ENCODE assay signal across 7 cellular contexts in the genomic region with DNA sequence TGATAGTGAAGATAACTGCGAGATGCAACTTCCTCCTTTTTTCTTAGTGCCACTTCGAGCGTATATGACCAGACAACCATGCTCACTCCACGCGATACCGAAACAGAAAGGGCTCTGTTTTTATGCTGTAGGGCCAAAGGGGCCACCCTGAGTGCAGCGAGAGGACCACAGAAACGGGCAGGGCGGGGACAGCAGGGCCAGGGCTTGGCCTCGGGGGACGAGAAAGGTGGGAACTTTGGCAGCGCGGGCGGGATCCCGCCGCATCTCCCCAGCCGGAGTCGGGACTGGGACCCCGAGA. TPM values are rescaled to one million over a fixed set of nuclear protein-coding genes. Genes with fewer than 3 reads are reported as not detected.
DNase-seq lines count a peak whose midpoint lies in the region; ATAC-seq and TF ChIP-seq lines count a peak whose summit lies in the region.

No MANE protein-coding gene starts in this region.

- H3K9me3 ChIP-seq in liver (ENCODE audit: control insufficient read depth in 4 of 4, low read length in 3 of 4), result no peaks in the 10 kb centered on the region

- H3K27me3 ChIP-seq in liver (ENCODE audit: control insufficient read depth in 4 of 4, insufficient read depth in 4 of 4, low read length in 3 of 4), result no peaks in the 10 kb centered on the region

- peak; percentile 26 for DNase-seq in NCI-H1105 (lab: John Stamatoyannopoulos, UW)
- peak; percentile 73 for DNase-seq in activated CD4-positive, CD25-positive, alpha-beta regulatory T cell treated with anti-CD3 and anti-CD28 coated beads, Interleukin-2, amount 50 U/mL, for 72 hours
- DNase-seq in stimulated activated CD8-positive, alpha-beta memory T cell treated with anti-CD3 and anti-CD28 coated beads, Interleukin-12 subunit alpha, Interleukin-12 subunit beta, amount 100 ng/mL, for 4 hours (ENCODE audit: low read depth), result peak; percentile 43

- H3K9ac ChIP-seq in liver (ENCODE audit: low read depth in 1 of 2, low read length in 2 of 2), result peak overlapping the region; percentile 79 to 92

- no peak for TF ChIP-seq RAD21 in liver (IDR thresholded peaks at IDR 0.05)

- H3K4me3 ChIP-seq in liver (ENCODE audit: low read depth in 1 of 3, low read length in 3 of 3), result peak overlapping the region; percentile 80 to 93 (median 84)

- H3K36me3 ChIP-seq in liver (ENCODE audit: control insufficient read depth in 4 of 4, insufficient read depth in 3 of 4, low read depth in 1 of 4, low read length in 3 of 4), result no peaks in the 10 kb centered on the region

- WGBS in liver, result under 1% methylated on average over 19 of the region's 19 CpGs

- H3K27ac ChIP-seq in cingulate gyrus (ENCODE audit: low read depth, low read length) (peak overlapping the region; percentile 77), liver (ENCODE audit: low read depth in 1 of 2, low read length in 2 of 2) (peak overlapping the region; percentile 94 to 97)

- peaks cover 0 to 15% (median 2%) of the 10 kb centered on the region in 4 donors for H3K4me1 ChIP-seq in liver (ENCODE audit: control insufficient read depth in 4 of 4, insufficient read depth in 4 of 4, low read length in 3 of 4)

- no peak for TF ChIP-seq CTCF in liver (IDR thresholded peaks at IDR 0.05; ENCODE audit: low read depth, low read length, missing input control)

- ATAC-seq in GM18511 (IDR thresholded peaks at IDR 0.05; ENCODE audit: unreplicated experiment), result peak; percentile 83
- ATAC-seq in HG02759 (IDR thresholded peaks at IDR 0.05; ENCODE audit: unreplicated experiment), result peak; percentile 76

TF ChIP-seq in liver, 16 proteins besides CTCF, POLR2A, EP300 and RAD21:
- TF ChIP-seq, protein P1, sequence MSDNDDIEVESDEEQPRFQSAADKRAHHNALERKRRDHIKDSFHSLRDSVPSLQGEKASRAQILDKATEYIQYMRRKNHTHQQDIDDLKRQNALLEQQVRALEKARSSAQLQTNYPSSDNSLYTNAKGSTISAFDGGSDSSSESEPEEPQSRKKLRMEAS (IDR thresholded peaks at IDR 0.05), result peak; percentile 8
- TF ChIP-seq GABPA (IDR thresholded peaks at IDR 0.05 in 1 of 2, conservative IDR thresholded peaks at IDR 0.05 in 1 of 2), result no peak
- peak; percentile 8 for TF ChIP-seq SP1 (IDR thresholded peaks at IDR 0.05)

RNA-seq across cellular contexts. Expression of gene VPS13C, which starts 0.5 kb away (rescaled TPM):
- total RNA-seq in liver, result 10 to 100 TPM; 25.8 to 42.0 TPM
- polyA plus RNA-seq in liver, result 1 to 10 TPM; 5.4 to 9.1 TPM

RNA-seq across cellular contexts. Expression of gene C2CD4A, which starts 7.0 kb away (rescaled TPM):
- total RNA-seq in liver, result under 1 TPM in 1 of 2 donors, not detected in 1; under 0.01 TPM
- polyA plus RNA-seq in liver, result under 1 TPM in 1 of 2 donors, not detected in 1; 0.02 TPM

Comparison
In these comparisons a context has a peak if more than half of its experiments do, and no peak if none do; other contexts are left out.
1. Peak in every context shown above with its lines: DNase-seq, ATAC-seq, H3K4me3 ChIP-seq and H3K27ac ChIP-seq.